24 cellular contexts compared by ENCODE assay signal in genomic region chr7:150444141-150444540, GRCh38. TPM values are rescaled to one million over a fixed set of nuclear protein-coding genes. Genes with fewer than 3 reads are reported as not detected.
A peak's percentile ranks its signal among the peaks of the same experiment; 100 is the strongest.
DNase-seq lines count a peak whose midpoint lies in the region; ATAC-seq, FAIRE-seq and TF ChIP-seq lines count a peak whose summit lies in the region.
"Had no signal": no experiment of that assay in that cellular context is flagged by ENCODE, and none has a peak within 500 bp of the region (broad histone marks: within the 10 kb centered on the region; RNA-seq: fewer than 3 reads in every experiment).

No MANE protein-coding gene starts in this region.

- no peaks in the 10 kb centered on the region for H3K36me3 ChIP-seq in BLaER1
- no peaks in the 10 kb centered on the region for H3K36me3 ChIP-seq in K562 (ENCODE audit: control insufficient read depth, insufficient read depth, low read length)
- H3K36me3 ChIP-seq: BE2C had no signal

- intact Hi-C loops in K562 (cut with micrococcal nuclease), result no loop called here
- intact Hi-C loops in left cardiac atrium (cut with DNase I), result no loop called here

- no peak for FAIRE-seq in K562 (lab: Jason Lieb, UNC)
- FAIRE-seq: A549, G401.6, GM12892, GM19239, H54 had no signal

- no peak overlapping the region for H3K4me3 Mint-ChIP-seq in osteocyte (ENCODE audit: unreplicated experiment)
- H3K4me3 Mint-ChIP-seq: CD4-positive, CD25-positive, alpha-beta regulatory T cell; CD8-positive, alpha-beta T cell had no signal

- TF ChIP-seq CTCF in GM13976 (IDR thresholded peaks at IDR 0.05; ENCODE audit: borderline replicate concordance, control extremely low read depth, extremely low read depth, insufficient read depth, missing control alignments) (no peak), K562 (IDR thresholded peaks at IDR 0.05 in 2 of 3, conservative IDR thresholded peaks at IDR 0.05 in 1 of 3; ENCODE audit: insufficient read depth in 2 of 3, low read depth in 1 of 3, low read length in 3 of 3) (no peak), osteocyte (IDR thresholded peaks at IDR 0.05) (no peak)

- H3K36me3 Mint-ChIP-seq in osteocyte (ENCODE audit: unreplicated experiment), result no peaks in the 10 kb centered on the region
- H3K36me3 Mint-ChIP-seq: CD8-positive, alpha-beta T cell had no signal

- TF ChIP-seq EP300 in K562 (IDR thresholded peaks at IDR 0.05; ENCODE audit: low read length), result no peak

- H3K27me3 Mint-ChIP-seq in osteocyte (ENCODE audit: unreplicated experiment), result peaks cover 13% of the 10 kb centered on the region

- no peak for TF ChIP-seq POLR2A in K562 (conservative IDR thresholded peaks at IDR 0.05)

- H3K9me1 ChIP-seq in K562 (ENCODE audit: control insufficient read depth, insufficient read depth, low read length), result no peaks in the 10 kb centered on the region

- H3K9me3 Mint-ChIP-seq in osteocyte (ENCODE audit: unreplicated experiment), result peaks cover 11% of the 10 kb centered on the region

- no peaks in the 10 kb centered on the region for H3K79me2 ChIP-seq in K562 (ENCODE audit: control insufficient read depth, insufficient read depth, low read length)

- H3K4me1 ChIP-seq in BLaER1, result peaks cover 63% of the 10 kb centered on the region
- H3K4me1 ChIP-seq in K562 (replicated peaks in 1 of 2; ENCODE audit: control insufficient read depth in 2 of 2, insufficient read depth in 2 of 2, low read length in 2 of 2), result peaks cover 0 to 6% of the 10 kb centered on the region in 2 experiments; a peak in 3 of 5 replicates
- H3K4me1 ChIP-seq: A549, BE2C, Caco-2 had no signal

- H4K20me1 ChIP-seq in BLaER1 (peaks cover 3% of the 10 kb centered on the region; the same call in 1 of the 2 replicates), K562 (replicated peaks; ENCODE audit: control insufficient read depth, insufficient read depth, low read length) (no peaks in the 10 kb centered on the region)

- H3K4me3 ChIP-seq in BLaER1 (no peak overlapping the region), K562 (no peak overlapping the region)
- H3K4me3 ChIP-seq: A549 had no signal

- WGBS in K562 (ENCODE audit: insufficient coverage, low coverage, missing lambda C conversion rate), result 0% methylated on average over 9 of the region's 10 CpGs

- H3K27me3 ChIP-seq in BLaER1, result no peaks in the 10 kb centered on the region
- peaks cover 45 to 63% of the 10 kb centered on the region in 2 experiments; a peak in 4 of 5 replicates for H3K27me3 ChIP-seq in K562 (ENCODE audit: control insufficient read depth in 2 of 2, insufficient read depth in 2 of 2, low read length in 2 of 2)
- H3K27me3 ChIP-seq: BE2C had no signal

- in situ Hi-C loops in GM13976 (cut with MboI; ENCODE audit: low sequenced_read_pairs, unreplicated experiment), result loop anchor here (10.0 kb wide), 2 partner anchors 221 to 311 kb away; no protein-coding TSS in a partner anchor
- in situ Hi-C loops in K562 (cut with MboI), result no loop called here

- no TSS peak for BruUV-seq in K562 (replicated peaks; lab: Mats Ljungman, UMichigan)

- H3K9me3 ChIP-seq in BLaER1 (peaks cover 22% of the 10 kb centered on the region), K562 (replicated peaks; ENCODE audit: control insufficient read depth, insufficient read depth, low read depth, low read length) (peaks cover 12% of the 10 kb centered on the region)

- H3K27ac Mint-ChIP-seq in osteocyte (ENCODE audit: unreplicated experiment), result no peak overlapping the region
- H3K27ac Mint-ChIP-seq: CD4-positive, CD25-positive, alpha-beta regulatory T cell; CD8-positive, alpha-beta T cell had no signal

- DNase-seq in GM13976 (ENCODE audit: low spot score) (peak; percentile 16), K562 (ENCODE audit: extremely low read depth in 1 of 4, low spot score in 3 of 4) (no peak), osteocyte (ENCODE audit: extremely low spot score, unreplicated experiment) (peak; percentile 81), left cardiac atrium (no peak), mucosa of gallbladder (ENCODE audit: low spot score) (no peak)
- DNase-seq: 8988T; ACHN; AML-193; BE2C; Caco-2; CD4-positive, CD25-positive, alpha-beta regulatory T cell; DMS153; DND-41; GOT3; HCEC 1CT had no signal

- CTCF ChIA-PET in K562 (lab: Yijun Ruan, JAX; ENCODE audit: low intra/inter-chr PET ratio), result interaction anchor here (0.7 kb wide), 1 partner anchor 801 kb away, joined by 3 read pairs; no protein-coding TSS in a partner anchor

- H3K9ac ChIP-seq in BLaER1 (no peak overlapping the region), K562 (ENCODE audit: insufficient read depth in 1 of 2, low read depth in 2 of 2, low read length in 2 of 2) (no peak overlapping the region)

- POLR2A ChIA-PET in K562 (lab: Yijun Ruan, JAX), result interaction anchor here (5.5 kb wide), 1 partner anchor 11 kb away, joined by 29 read pairs; no protein-coding TSS in a partner anchor

- no peak overlapping the region for H2AFZ ChIP-seq in K562 (ENCODE audit: low read depth, low read length)

- no peak for TF ChIP-seq RAD21 in K562 (CRISPR knock-in tag; conservative IDR thresholded peaks at IDR 0.05 in 1 of 2, IDR thresholded peaks at IDR 0.05 in 1 of 2)

- H3K27ac ChIP-seq in BLaER1 (peak overlapping the region; percentile 53; the same call in 1 of the 2 replicates), K562 (ENCODE audit: extremely low read depth, low read depth, low read length) (no peak overlapping the region)
- H3K27ac ChIP-seq: A549, C4-2B had no signal

- H3K4me2 ChIP-seq in BLaER1 (peak overlapping the region; percentile 96), K562 (ENCODE audit: insufficient read depth, low read length) (no peak overlapping the region)
- H3K4me2 ChIP-seq: A549 had no signal

- ATAC-seq in K562, result no peak
- ATAC-seq in left cardiac atrium, result no peak
- ATAC-seq in GM21381 (IDR thresholded peaks at IDR 0.05; ENCODE audit: unreplicated experiment), result no peak
- ATAC-seq: A549; CD8-positive, alpha-beta T cell had no signal

- no peaks in the 10 kb centered on the region for H3K4me1 Mint-ChIP-seq in osteocyte (ENCODE audit: unreplicated experiment)

TF ChIP-seq in K562, 482 proteins besides CTCF, POLR2A, EP300 and RAD21 (continues in another document):
- TF ChIP-seq TAL1 (IDR thresholded peaks at IDR 0.05) (no peak), FUS (optimal IDR thresholded peaks at IDR 0.05; ENCODE audit: low read depth, low read length) (no peak), PKNOX1 (IDR thresholded peaks at IDR 0.05) (peak; percentile 68), PBX2 (CRISPR knock-in tag; IDR thresholded peaks at IDR 0.05; ENCODE audit: low read depth) (no peak), PBX2 (tag; conservative IDR thresholded peaks at IDR 0.05; ENCODE audit: low read depth) (0 out of 2 replicates have a peak, but pooled peaks have one; percentile 19), ZNF668 (CRISPR knock-in tag; IDR thresholded peaks at IDR 0.05) (no peak)

RNA-seq across cellular contexts. Expression of gene GIMAP8, which starts 6.3 kb away (rescaled TPM):
- total RNA-seq in K562 (2011; cell fraction: chromatin; rRNA removed; ENCODE audit: low replicate concordance), result not detected in 2 replicates
- total RNA-seq in K562 (2011; cell fraction: nucleolus; rRNA removed), result not detected in 2 replicates
- not detected in 2 replicates for total RNA-seq in K562 (2011; cell fraction: nucleoplasm; rRNA removed)
- total RNA-seq in K562 (2014; rRNA removed) (not detected in 2 replicates), K562 (2014; rRNA removed; fragmentation: Illumina TruSeq; extraction: Trizol) (not detected in 2 replicates), K562 (2015; rRNA removed; fragmentation: Illumina TruSeq; extraction: Trizol) (not detected in 2 replicates), K562 (2021) (0.16 TPM in 1 of 2 replicates, not detected in the other), osteocyte (not detected in 2 replicates), left cardiac atrium (10 to 100 TPM; 16.6 to 19.7 TPM), mucosa of gallbladder (11.4 TPM)
- polyA plus RNA-seq in K562 (2011; rRNA removed) (not detected in 2 replicates), K562 (2014; fragmentation: Illumina TruSeq; extraction: Trizol) (not detected in 2 replicates), K562 (2014; fragmentation: Nextera tagmentation; extraction: Ambion mirVana) (not detected), K562 (2014; rRNA removed) (not detected in 2 replicates)
- polyA plus RNA-seq in K562 (2011; cell fraction: cytosol; rRNA removed), result not detected in 2 replicates
- polyA plus RNA-seq in K562 (2011; cell fraction: nucleus; rRNA removed), result not detected in 2 replicates
- 0.01 TPM in 2 replicates for polyA plus RNA-seq in K562 (2012)
- not detected in 2 replicates for polyA minus RNA-seq in K562 (2011; rRNA and poly(A)+ RNA removed)
- not detected in 2 replicates for polyA minus RNA-seq in K562 (2011; cell fraction: cytosol; rRNA and poly(A)+ RNA removed)
- not detected in 2 replicates for polyA minus RNA-seq in K562 (2011; cell fraction: nucleus; rRNA and poly(A)+ RNA removed)
- polyA plus RNA-seq: A549 had no signal

Comparison
In these comparisons a context has a peak if more than half of its experiments do, and no peak if none do; other contexts are left out.
1. DNase-seq: peak in GM13976 (single experiment) and osteocyte (single experiment); none in K562 (0 of 4), left cardiac atrium (single experiment) and mucosa of gallbladder (single experiment).
2. RNA of gene GIMAP8, which starts 6.3 kb away (total RNA-seq): 16.6 to 19.7 TPM in left cardiac atrium and 11.4 TPM in mucosa of gallbladder (single experiment); 0.16 TPM in K562 and not detected in osteocyte; every median in the first group is over 10 times any median in the second.